ENCODE assay signal across 11 cellular contexts in genomic region chr16:86507173-86508027, GRCh38. TPM values are rescaled to one million over a fixed set of nuclear protein-coding genes. Genes with fewer than 3 reads are reported as not detected.
A peak's percentile ranks its signal among the peaks of the same experiment; 100 is the strongest.
DNase-seq lines count a peak whose midpoint lies in the region; ATAC-seq and TF ChIP-seq lines count a peak whose summit lies in the region.
"Had no signal": no experiment of that assay in that cellular context is flagged by ENCODE, and none has a peak within 500 bp of the region (broad histone marks: within the 10 kb centered on the region; RNA-seq: fewer than 3 reads in every experiment).

No MANE protein-coding gene starts in this region.

- peak overlapping the region; percentile 4 for H3K4me3 Mint-ChIP-seq in activated CD4-positive, alpha-beta T cell treated with anti-CD3 and anti-CD28 coated beads, Interleukin-2, amount 10 ng/mL, durations not matched to agents 7 days and 5 days
- H3K4me3 Mint-ChIP-seq in activated naive CD8-positive, alpha-beta T cell treated with anti-CD3 and anti-CD28 coated beads, Interleukin-2, amount 50 U/mL, for 24 hours = peak overlapping the region; percentile 34
- peak overlapping the region; percentile 19 for H3K4me3 Mint-ChIP-seq in memory B cell

- no peaks in the 10 kb centered on the region for H3K36me3 Mint-ChIP-seq in activated CD4-positive, alpha-beta T cell treated with anti-CD3 and anti-CD28 coated beads, Interleukin-2, amount 10 ng/mL, durations not matched to agents 7 days and 5 days (ENCODE audit: low read depth)
- H3K36me3 Mint-ChIP-seq in activated naive CD8-positive, alpha-beta T cell treated with anti-CD3 and anti-CD28 coated beads, Interleukin-2, amount 50 U/mL, for 24 hours (ENCODE audit: low read depth) = no peaks in the 10 kb centered on the region
- H3K36me3 Mint-ChIP-seq in memory B cell = no peaks in the 10 kb centered on the region

- H3K36me3 ChIP-seq in stomach smooth muscle (ENCODE audit: control insufficient read depth in 2 of 2, insufficient read depth in 2 of 2, low read length in 2 of 2) (peaks cover 0 to 3% of the 10 kb centered on the region in 2 donors), thyroid gland (no peaks in the 10 kb centered on the region)

- TF ChIP-seq POLR2A in thyroid gland (IDR thresholded peaks at IDR 0.05) = no peak

- H3K27ac ChIP-seq in stomach smooth muscle (ENCODE audit: low read length) = peak overlapping the region; percentile 99
- H3K27ac ChIP-seq in thyroid gland = no peak overlapping the region
- H3K27ac ChIP-seq: SK-N-MC had no signal

- peak overlapping the region; percentile 95 to 100 for H3K9ac ChIP-seq in stomach smooth muscle (ENCODE audit: low read length in 2 of 2)

- 13 to 20% methylated on average over 19 to 28 of the region's 37 CpGs for WGBS in thyroid gland, 2 donors

- CTCF ChIA-PET in activated CD4-positive, alpha-beta T cell treated with anti-CD3 and anti-CD28 coated beads, Interleukin-2, amount 10 ng/mL, durations not matched to agents 7 days and 5 days (lab: Charles Lee) = interaction anchor here (2.6 kb wide), 1 partner anchor 10 kb away, joined by 7 read pairs; no protein-coding TSS in a partner anchor

- peak overlapping the region; percentile 50 for H3K27ac Mint-ChIP-seq in activated CD4-positive, alpha-beta T cell treated with anti-CD3 and anti-CD28 coated beads, Interleukin-2, amount 10 ng/mL, durations not matched to agents 7 days and 5 days
- H3K27ac Mint-ChIP-seq in activated naive CD8-positive, alpha-beta T cell treated with anti-CD3 and anti-CD28 coated beads, Interleukin-2, amount 50 U/mL, for 24 hours = peak overlapping the region; percentile 70
- no peak overlapping the region for H3K27ac Mint-ChIP-seq in memory B cell

- ATAC-seq in activated naive CD8-positive, alpha-beta T cell treated with anti-CD3 and anti-CD28 coated beads, Interleukin-2, amount 50 U/mL, for 24 hours = no peak
- ATAC-seq in memory B cell (ENCODE audit: low read depth) = no peak
- ATAC-seq in GM21447 (IDR thresholded peaks at IDR 0.05; ENCODE audit: unreplicated experiment) = no peak
- ATAC-seq: HepG2 had no signal

- H3K4me1 ChIP-seq in stomach smooth muscle (ENCODE audit: control insufficient read depth, insufficient read depth, low read length) (peaks cover 52% of the 10 kb centered on the region), thyroid gland (peaks cover 22 to 39% of the 10 kb centered on the region in 2 donors)

- H3K4me3 ChIP-seq in stomach smooth muscle (ENCODE audit: low read length in 2 of 2) (peak overlapping the region; percentile 95 to 99), thyroid gland (replicated peaks in 1 of 3) (no peak overlapping the region)
- H3K4me3 ChIP-seq: SK-N-MC had no signal

- no peaks in the 10 kb centered on the region for H3K9me3 Mint-ChIP-seq in activated CD4-positive, alpha-beta T cell treated with anti-CD3 and anti-CD28 coated beads, Interleukin-2, amount 10 ng/mL, durations not matched to agents 7 days and 5 days
- no peaks in the 10 kb centered on the region for H3K9me3 Mint-ChIP-seq in activated naive CD8-positive, alpha-beta T cell treated with anti-CD3 and anti-CD28 coated beads, Interleukin-2, amount 50 U/mL, for 24 hours
- no peaks in the 10 kb centered on the region for H3K9me3 Mint-ChIP-seq in memory B cell

- POLR2A ChIA-PET in activated CD4-positive, alpha-beta T cell treated with anti-CD3 and anti-CD28 coated beads, Interleukin-2, amount 10 ng/mL, durations not matched to agents 7 days and 5 days (lab: Charles Lee) = no interaction called here

- H3K9me3 ChIP-seq in stomach smooth muscle (ENCODE audit: control insufficient read depth in 2 of 2, low read length in 2 of 2) = no peaks in the 10 kb centered on the region
- H3K9me3 ChIP-seq in thyroid gland = no peaks in the 10 kb centered on the region

- intact Hi-C loops in thyroid gland (cut with DNase I) = no loop called here

- peaks cover 2% of the 10 kb centered on the region in 2 donors for H3K27me3 ChIP-seq in stomach smooth muscle (ENCODE audit: control insufficient read depth in 1 of 2, insufficient read depth in 2 of 2, low read length in 2 of 2)
- H3K27me3 ChIP-seq in thyroid gland = peaks cover 48% of the 10 kb centered on the region

- peaks cover 19% of the 10 kb centered on the region for H3K4me1 Mint-ChIP-seq in activated CD4-positive, alpha-beta T cell treated with anti-CD3 and anti-CD28 coated beads, Interleukin-2, amount 10 ng/mL, durations not matched to agents 7 days and 5 days
- peaks cover 28% of the 10 kb centered on the region for H3K4me1 Mint-ChIP-seq in activated naive CD8-positive, alpha-beta T cell treated with anti-CD3 and anti-CD28 coated beads, Interleukin-2, amount 50 U/mL, for 24 hours
- H3K4me1 Mint-ChIP-seq in memory B cell = peaks cover 28% of the 10 kb centered on the region

- peaks cover 69% of the 10 kb centered on the region for H3K27me3 Mint-ChIP-seq in activated CD4-positive, alpha-beta T cell treated with anti-CD3 and anti-CD28 coated beads, Interleukin-2, amount 10 ng/mL, durations not matched to agents 7 days and 5 days
- peaks cover 70% of the 10 kb centered on the region for H3K27me3 Mint-ChIP-seq in activated naive CD8-positive, alpha-beta T cell treated with anti-CD3 and anti-CD28 coated beads, Interleukin-2, amount 50 U/mL, for 24 hours
- peaks cover 41% of the 10 kb centered on the region for H3K27me3 Mint-ChIP-seq in memory B cell

- no peak for TF ChIP-seq CTCF in thyroid gland (IDR thresholded peaks at IDR 0.05)

- DNase-seq in activated CD4-positive, alpha-beta T cell treated with anti-CD3 and anti-CD28 coated beads, Interleukin-2, amount 10 ng/mL, durations not matched to agents 7 days and 5 days = no peak
- DNase-seq in activated CD4-positive, alpha-beta T cell treated with anti-CD3 and anti-CD28 coated beads, Interleukin-2, amount 50 U/mL, for 1 hour = no peak
- DNase-seq in activated naive CD8-positive, alpha-beta T cell treated with anti-CD3 and anti-CD28 coated beads, Interleukin-2, amount 50 U/mL, for 24 hours = no peak
- DNase-seq in memory B cell (ENCODE audit: low spot score in 2 of 2) (no peak), anterior cingulate cortex (lab: John Stamatoyannopoulos, UW) (no peak), thyroid gland (no peak)

RNA-seq across cellular contexts. Expression of gene FOXF1, which starts 2.9 kb away (rescaled TPM):
- total RNA-seq in activated CD4-positive, alpha-beta T cell treated with anti-CD3 and anti-CD28 coated beads, Interleukin-2, amount 10 ng/mL, durations not matched to agents 7 days and 5 days = not detected
- 1 to 10 TPM; 1.5 to 3.7 (median 2.3) TPM for total RNA-seq in thyroid gland
- total RNA-seq: chondrocyte, HepG2 had no signal

RNA-seq across cellular contexts. Expression of gene MTHFSD, which starts 47.6 kb away (rescaled TPM):
- 10 to 100 TPM; 28.7 to 29.1 TPM for total RNA-seq in activated CD4-positive, alpha-beta T cell treated with anti-CD3 and anti-CD28 coated beads, Interleukin-2, amount 10 ng/mL, durations not matched to agents 7 days and 5 days
- total RNA-seq in thyroid gland = 10 to 100 TPM; 21.2 to 27.4 (median 25.2) TPM

RNA-seq across cellular contexts. Expression of gene FOXC2, which starts 59.2 kb away (rescaled TPM):
- total RNA-seq in activated CD4-positive, alpha-beta T cell treated with anti-CD3 and anti-CD28 coated beads, Interleukin-2, amount 10 ng/mL, durations not matched to agents 7 days and 5 days = not detected
- 1 to 10 TPM; 1.9 to 4.0 (median 2.1) TPM for total RNA-seq in thyroid gland
- total RNA-seq: HepG2 had no signal

Comparison
In these comparisons a context has a peak if more than half of its experiments do, and no peak if none do; other contexts are left out.
1. H3K4me3 ChIP-seq: peak in stomach smooth muscle (2 of 2); none in thyroid gland (0 of 3).
2. Peak in every context shown above with its lines, with median percentiles within 50 percentile points of each other: H3K4me3 Mint-ChIP-seq.